1 cellular context compared by ENCODE assay signal in genomic region chr16:65910291-65910690, GRCh38.
TF ChIP-seq lines count a peak whose summit lies in the region.

No MANE protein-coding gene starts in this region.

TF ChIP-seq in H1, 55 proteins besides CTCF, POLR2A, EP300 and RAD21 (continued from another document):
- no peak for TF ChIP-seq SIRT6 (IDR thresholded peaks at IDR 0.05; ENCODE audit: low read length)
- no peak for TF ChIP-seq JUN (IDR thresholded peaks at IDR 0.05; ENCODE audit: low read depth, low read length)
- no peak for TF ChIP-seq ASH2L (IDR thresholded peaks at IDR 0.05; ENCODE audit: low read length)
- TF ChIP-seq CHD7 (IDR thresholded peaks at IDR 0.05; ENCODE audit: insufficient replicate concordance, low read length): no peak
- TF ChIP-seq HDAC2 (IDR thresholded peaks at IDR 0.05; ENCODE audit: borderline replicate concordance in 1 of 2, low read depth in 2 of 2, low read length in 2 of 2): no peak
- no peak for TF ChIP-seq GTF2F1 (IDR thresholded peaks at IDR 0.05; ENCODE audit: borderline replicate concordance, low read depth, low read length)
